16 cellular contexts compared by ENCODE assay signal in genomic region chr19:56301152-56301551, GRCh38. TPM values are rescaled to one million over a fixed set of nuclear protein-coding genes. Genes with fewer than 3 reads are reported as not detected.
DNase-seq lines count a peak whose midpoint lies in the region; FAIRE-seq and TF ChIP-seq lines count a peak whose summit lies in the region.
"Had no signal": no experiment of that assay in that cellular context is flagged by ENCODE, and none has a peak within 500 bp of the region (broad histone marks: within the 10 kb centered on the region; RNA-seq: fewer than 3 reads in every experiment).

No MANE protein-coding gene starts in this region.

- no peaks in the 10 kb centered on the region for H3K27me3 ChIP-seq in CD8-positive, alpha-beta memory T cell (ENCODE audit: insufficient read depth, low read length, poor library complexity, severe bottlenecking)
- H3K27me3 ChIP-seq in thyroid gland, result no peaks in the 10 kb centered on the region
- H3K27me3 ChIP-seq: ascending aorta, neutrophil, SJCRH30, suprapubic skin had no signal

- peak overlapping the region in 6 of 8 donors; percentile 14 to 87 (median 43) for H3K27ac Mint-ChIP-seq in CD8-positive, alpha-beta memory T cell
- peak overlapping the region; percentile 65 for H3K27ac Mint-ChIP-seq in dendritic cell treated with granulocyte-macrophage colony-stimulating factor and Interleukin-4, amounts not matched to agents 40 ng/mL and 50 ng/mL, for 4 days
- no peak overlapping the region for H3K27ac Mint-ChIP-seq in mesothelial cell of epicardium

- 73 to 82% methylated on average over 5 of the region's 5 CpGs for WGBS in thyroid gland, 2 donors

- TF ChIP-seq POLR2A in GM12892 (IDR thresholded peaks at IDR 0.05; ENCODE audit: low read depth, low read length), result no peak
- TF ChIP-seq POLR2A in thyroid gland (IDR thresholded peaks at IDR 0.05), result no peak

- CTCF ChIA-PET in CD8-positive, alpha-beta memory T cell (lab: Charles Lee), result interaction anchor here (1.6 kb wide), 1 partner anchor 9 kb away, joined by 4 read pairs; no protein-coding TSS in a partner anchor

- no peak overlapping the region for H3K27ac ChIP-seq in CD8-positive, alpha-beta memory T cell (ENCODE audit: low read depth, low read length)
- no peak overlapping the region for H3K27ac ChIP-seq in thyroid gland
- H3K27ac ChIP-seq: ascending aorta, SJCRH30, suprapubic skin had no signal

- no peak for DNase-seq in CD8-positive, alpha-beta memory T cell
- peak; percentile 11 for DNase-seq in HT1080 (ENCODE audit: low read depth)
- DNase-seq in mesothelial cell of epicardium (ENCODE audit: low spot score in 2 of 2, unreplicated experiment in 2 of 2), result no peak
- DNase-seq in retina, result no peak
- DNase-seq in GM12892 (ENCODE audit: insufficient read length), result no peak
- DNase-seq in thyroid gland, result no peak
- DNase-seq: Calu3; effector CD4-positive, alpha-beta T cell; NK-92 treated with Interleukin-12 subunit alpha and Interleukin-12 subunit beta, amount 100 ng/mL, for 24 hours; SJCRH30 had no signal

- H3K9me3 Mint-ChIP-seq in CD8-positive, alpha-beta memory T cell, result no peaks in the 10 kb centered on the region
- H3K9me3 Mint-ChIP-seq in dendritic cell treated with granulocyte-macrophage colony-stimulating factor and Interleukin-4, amounts not matched to agents 40 ng/mL and 50 ng/mL, for 4 days, result peaks cover 19% of the 10 kb centered on the region
- H3K9me3 Mint-ChIP-seq in mesothelial cell of epicardium, result no peaks in the 10 kb centered on the region

- no peaks in the 10 kb centered on the region for H3K9me3 ChIP-seq in CD8-positive, alpha-beta memory T cell (ENCODE audit: low read length)
- no peaks in the 10 kb centered on the region for H3K9me3 ChIP-seq in thyroid gland
- H3K9me3 ChIP-seq: ascending aorta, neutrophil, SJCRH30, suprapubic skin had no signal

- H3K4me1 Mint-ChIP-seq in CD8-positive, alpha-beta memory T cell, result peaks cover 20 to 29% (median 22%) of the 10 kb centered on the region in 3 donors
- peaks cover 19% of the 10 kb centered on the region for H3K4me1 Mint-ChIP-seq in dendritic cell treated with granulocyte-macrophage colony-stimulating factor and Interleukin-4, amounts not matched to agents 40 ng/mL and 50 ng/mL, for 4 days (ENCODE audit: low read depth)
- H3K4me1 Mint-ChIP-seq in mesothelial cell of epicardium, result no peaks in the 10 kb centered on the region

- H3K36me3 Mint-ChIP-seq in CD8-positive, alpha-beta memory T cell, result peaks cover 4 to 40% (median 15%) of the 10 kb centered on the region in 3 donors
- peaks cover 80% of the 10 kb centered on the region for H3K36me3 Mint-ChIP-seq in dendritic cell treated with granulocyte-macrophage colony-stimulating factor and Interleukin-4, amounts not matched to agents 40 ng/mL and 50 ng/mL, for 4 days (ENCODE audit: low read depth)
- peaks cover 44% of the 10 kb centered on the region for H3K36me3 Mint-ChIP-seq in mesothelial cell of epicardium

- peak overlapping the region in 2 of 7 donors; percentile 36 to 77 for H3K4me3 Mint-ChIP-seq in CD8-positive, alpha-beta memory T cell
- no peak overlapping the region for H3K4me3 Mint-ChIP-seq in dendritic cell treated with granulocyte-macrophage colony-stimulating factor and Interleukin-4, amounts not matched to agents 40 ng/mL and 50 ng/mL, for 4 days
- no peak overlapping the region for H3K4me3 Mint-ChIP-seq in mesothelial cell of epicardium

- peaks cover 5% of the 10 kb centered on the region for H3K36me3 ChIP-seq in CD8-positive, alpha-beta memory T cell (ENCODE audit: insufficient read depth, low read length)
- peaks cover 0 to 3% of the 10 kb centered on the region in 2 donors for H3K36me3 ChIP-seq in thyroid gland
- H3K36me3 ChIP-seq: neutrophil, SJCRH30 had no signal

- POLR2A ChIA-PET in CD8-positive, alpha-beta memory T cell (lab: Charles Lee), result no interaction called here

- no peak overlapping the region for H3K4me3 ChIP-seq in CD8-positive, alpha-beta memory T cell (ENCODE audit: low read length)
- no peak overlapping the region for H3K4me3 ChIP-seq in thyroid gland (replicated peaks in 1 of 3)
- H3K4me3 ChIP-seq: ascending aorta, SJCRH30, suprapubic skin had no signal

- H3K27me3 Mint-ChIP-seq in CD8-positive, alpha-beta memory T cell, result peaks cover 0 to 2% of the 10 kb centered on the region in 2 donors
- H3K27me3 Mint-ChIP-seq in dendritic cell treated with granulocyte-macrophage colony-stimulating factor and Interleukin-4, amounts not matched to agents 40 ng/mL and 50 ng/mL, for 4 days, result no peaks in the 10 kb centered on the region
- no peaks in the 10 kb centered on the region for H3K27me3 Mint-ChIP-seq in mesothelial cell of epicardium (ENCODE audit: low read depth)

- peaks cover 16% of the 10 kb centered on the region for H3K4me1 ChIP-seq in CD8-positive, alpha-beta memory T cell (ENCODE audit: insufficient read depth, low read length)
- no peaks in the 10 kb centered on the region for H3K4me1 ChIP-seq in thyroid gland
- H3K4me1 ChIP-seq: ascending aorta, SJCRH30 had no signal

- no peak for FAIRE-seq in GM12892 (lab: Jason Lieb, UNC)

- intact Hi-C loops in dendritic cell treated with granulocyte-macrophage colony-stimulating factor and Interleukin-4, amounts not matched to agents 40 ng/mL and 50 ng/mL, for 4 days (cut with micrococcal nuclease), result loop anchor here (10.0 kb wide), 1 partner anchor 46 kb away; no protein-coding TSS in a partner anchor
- intact Hi-C loops in thyroid gland (cut with DNase I), result no loop called here

- TF ChIP-seq CTCF in mesothelial cell of epicardium (IDR thresholded peaks at IDR 0.05; ENCODE audit: unreplicated experiment), result peak; percentile 35
- TF ChIP-seq CTCF in thyroid gland (IDR thresholded peaks at IDR 0.05), result no peak

RNA-seq across cellular contexts. Expression of gene ZSCAN5A, which starts 13.5 kb away (rescaled TPM):
- total RNA-seq in CD8-positive, alpha-beta memory T cell, result 10 to 100 TPM; 11.2 to 11.6 TPM
- 10.4 TPM for polyA plus RNA-seq in CD8-positive, alpha-beta memory T cell
- 17.5 and 18.9 TPM in 2 replicates for total RNA-seq in HT1080 (2014; rRNA removed; shearing (Covaris generic))
- polyA plus RNA-seq in HT1080 (2015; cell fraction: cytosol; rRNA removed), result 5.9 and 8.3 TPM in 2 replicates
- 6.0 and 9.4 TPM in 2 replicates for polyA plus RNA-seq in HT1080 (2015; cell fraction: nucleus; rRNA removed)
- total RNA-seq in mesothelial cell of epicardium, result 14.8 to 18.8 TPM (median 15.3 TPM) in 3 replicates
- 7.1 TPM for polyA plus RNA-seq in GM12892 (2012; ENCODE audit: missing spikeins)
- 10 to 100 TPM in 3 of 4 donors, 1 to 10 TPM in 1; 7.4 to 22.1 (median 17.7) TPM for total RNA-seq in thyroid gland

RNA-seq across cellular contexts. Expression of gene EDDM13, which starts 28.6 kb away (rescaled TPM):
- total RNA-seq in CD8-positive, alpha-beta memory T cell, result under 1 TPM; 0.59 to 0.64 TPM
- 1.8 TPM for polyA plus RNA-seq in CD8-positive, alpha-beta memory T cell
- 0.98 TPM in 1 of 2 replicates, not detected in the other for total RNA-seq in HT1080 (2014; rRNA removed; shearing (Covaris generic))
- polyA plus RNA-seq in HT1080 (2015; cell fraction: cytosol; rRNA removed), result not detected in 2 replicates
- not detected in 2 replicates for polyA plus RNA-seq in HT1080 (2015; cell fraction: nucleus; rRNA removed)
- not detected in 3 replicates for total RNA-seq in mesothelial cell of epicardium
- not detected for polyA plus RNA-seq in GM12892 (2012; ENCODE audit: missing spikeins)
- total RNA-seq in thyroid gland, result 1 to 10 TPM in 1 of 4 donors, not detected in 3; 2.0 TPM
- total RNA-seq: ascending aorta, Calu3, LHCN-M2, SJCRH30, skeletal muscle tissue had no signal
